ENCODE assay signal across 13 cellular contexts in genomic region chr5:132475939-132476852, GRCh38. TPM values are rescaled to one million over a fixed set of nuclear protein-coding genes. Genes with fewer than 3 reads are reported as not detected.
A peak's percentile ranks its signal among the peaks of the same experiment; 100 is the strongest.
DNase-seq lines count a peak whose midpoint lies in the region; ATAC-seq and TF ChIP-seq lines count a peak whose summit lies in the region.
"Had no signal": no experiment of that assay in that cellular context is flagged by ENCODE, and none has a peak within 500 bp of the region (broad histone marks: within the 10 kb centered on the region; RNA-seq: fewer than 3 reads in every experiment).

No MANE protein-coding gene starts in this region.

- H3K4me1 Mint-ChIP-seq in effector memory CD8-positive, alpha-beta T cell (ENCODE audit: low read depth in 2 of 2) = peaks cover 84 to 86% of the 10 kb centered on the region in 2 donors
- H3K4me1 Mint-ChIP-seq in natural killer cell (peaks cover 91 to 93% of the 10 kb centered on the region in 2 donors), nephron progenitor cell (peaks cover 22% of the 10 kb centered on the region)

- no peak for ATAC-seq in RWPE2 (ENCODE audit: low read depth)
- ATAC-seq in effector memory CD8-positive, alpha-beta T cell (replicated peaks) = no peak
- ATAC-seq in natural killer cell = peak in 1 of 3 donors; percentile 1
- ATAC-seq in HG03469 (IDR thresholded peaks at IDR 0.05; ENCODE audit: unreplicated experiment) = no peak
- ATAC-seq in HG02623 (IDR thresholded peaks at IDR 0.05; ENCODE audit: unreplicated experiment) = no peak
- ATAC-seq in GM19395 (IDR thresholded peaks at IDR 0.05; ENCODE audit: unreplicated experiment) = no peak

- H3K27me3 Mint-ChIP-seq in effector memory CD8-positive, alpha-beta T cell = no peaks in the 10 kb centered on the region
- H3K27me3 Mint-ChIP-seq in natural killer cell (ENCODE audit: low read depth in 2 of 2) (no peaks in the 10 kb centered on the region), nephron progenitor cell (ENCODE audit: low read depth, poor library complexity) (peaks cover 3% of the 10 kb centered on the region)

- peaks cover 1 to 13% (median 6%) of the 10 kb centered on the region in 11 experiments; a peak in 14 of 22 replicates for H3K36me3 ChIP-seq in BLaER1 treated with 17β-estradiol and CSF1 and Interleukin-3, amounts not matched to agents 10 nM and 100 nM
- H3K36me3 ChIP-seq in RWPE2 (ENCODE audit: low read depth) = no peaks in the 10 kb centered on the region
- H3K36me3 ChIP-seq: MG63 had no signal

- H3K27me3 ChIP-seq in BLaER1 treated with 17β-estradiol and CSF1 and Interleukin-3, amounts not matched to agents 10 nM and 100 nM = no peaks in the 10 kb centered on the region
- no peaks in the 10 kb centered on the region for H3K27me3 ChIP-seq in RWPE2 (ENCODE audit: insufficient read depth, poor library complexity, severe bottlenecking)
- H3K27me3 ChIP-seq: MG63 had no signal

- peaks cover 100% of the 10 kb centered on the region for H3K36me3 Mint-ChIP-seq in effector memory CD8-positive, alpha-beta T cell (ENCODE audit: insufficient read depth)
- H3K36me3 Mint-ChIP-seq in natural killer cell = no peaks in the 10 kb centered on the region
- no peaks in the 10 kb centered on the region for H3K36me3 Mint-ChIP-seq in nephron progenitor cell (ENCODE audit: low read depth)

- H3K4me3 ChIP-seq in BLaER1 treated with 17β-estradiol and CSF1 and Interleukin-3, amounts not matched to agents 10 nM and 100 nM = no peak overlapping the region
- no peak overlapping the region for H3K4me3 ChIP-seq in RWPE2 (ENCODE audit: severe bottlenecking)
- H3K4me3 ChIP-seq: MG63, skin epidermis had no signal

- peaks cover 61 to 99% (median 97%) of the 10 kb centered on the region in 10 experiments for H3K4me1 ChIP-seq in BLaER1 treated with 17β-estradiol and CSF1 and Interleukin-3, amounts not matched to agents 10 nM and 100 nM
- no peaks in the 10 kb centered on the region for H3K4me1 ChIP-seq in RWPE2 (ENCODE audit: insufficient read depth, poor library complexity, severe bottlenecking)

- H3K4me2 ChIP-seq in BLaER1 treated with 17β-estradiol and CSF1 and Interleukin-3, amounts not matched to agents 10 nM and 100 nM = peak overlapping the region in 7 of 11 experiments; percentile 4 to 98 (median 29); a peak in 9 of 22 replicates

- peak overlapping the region; percentile 68 to 77 for H3K4me3 Mint-ChIP-seq in effector memory CD8-positive, alpha-beta T cell
- H3K4me3 Mint-ChIP-seq in natural killer cell (peak overlapping the region; percentile 84), nephron progenitor cell (no peak overlapping the region)

- H3K27ac ChIP-seq in BLaER1 treated with 17β-estradiol and CSF1 and Interleukin-3, amounts not matched to agents 10 nM and 100 nM = peak overlapping the region in 7 of 11 experiments; percentile 14 to 99 (median 38); a peak in 13 of 22 replicates
- no peak overlapping the region for H3K27ac ChIP-seq in RWPE2 (ENCODE audit: poor library complexity, severe bottlenecking)

- DNase-seq in RWPE2 (ENCODE audit: low spot score) = peak; percentile 62
- peak in 1 of 3 experiments; percentile 22 for DNase-seq in effector memory CD8-positive, alpha-beta T cell
- peak; percentile 31 for DNase-seq in natural killer cell
- no peak for DNase-seq in nephron progenitor cell
- DNase-seq: foreskin melanocyte; MG63; NCI-H446 treated with DMSO at 0.1 percent for 48 hours; stimulated activated CD8-positive, alpha-beta memory T cell treated with anti-CD3 and anti-CD28 coated beads, Interleukin-4, amount 100 ng/mL, for 48 hours had no signal

- peaks cover 0 to 20% (median 10%) of the 10 kb centered on the region in 11 experiments; a peak in 14 of 22 replicates for H4K20me1 ChIP-seq in BLaER1 treated with 17β-estradiol and CSF1 and Interleukin-3, amounts not matched to agents 10 nM and 100 nM

- H3K9me3 ChIP-seq in BLaER1 treated with 17β-estradiol and CSF1 and Interleukin-3, amounts not matched to agents 10 nM and 100 nM (replicated peaks in 1 of 11) = no peaks in the 10 kb centered on the region
- H3K9me3 ChIP-seq in RWPE2 (ENCODE audit: severe bottlenecking) = no peaks in the 10 kb centered on the region
- H3K9me3 ChIP-seq: MG63 had no signal

- H3K9me3 Mint-ChIP-seq in effector memory CD8-positive, alpha-beta T cell = no peaks in the 10 kb centered on the region
- H3K9me3 Mint-ChIP-seq in natural killer cell = no peaks in the 10 kb centered on the region
- H3K9me3 Mint-ChIP-seq in nephron progenitor cell = no peaks in the 10 kb centered on the region

- H3K9ac ChIP-seq in BLaER1 treated with 17β-estradiol and CSF1 and Interleukin-3, amounts not matched to agents 10 nM and 100 nM = peak overlapping the region in 4 of 11 experiments; percentile 11 to 37 (median 24); a peak in 2 of 22 replicates

- peak overlapping the region; percentile 97 to 99 for H3K27ac Mint-ChIP-seq in effector memory CD8-positive, alpha-beta T cell
- peak overlapping the region; percentile 97 to 100 for H3K27ac Mint-ChIP-seq in natural killer cell
- no peak overlapping the region for H3K27ac Mint-ChIP-seq in nephron progenitor cell

- intact Hi-C loops in natural killer cell (cut with micrococcal nuclease) = no loop called here

- TF ChIP-seq CTCF in RWPE2 (IDR thresholded peaks at IDR 0.05; ENCODE audit: poor library complexity, severe bottlenecking) (no peak), natural killer cell (IDR thresholded peaks at IDR 0.05) (no peak), nephron progenitor cell (IDR thresholded peaks at IDR 0.05) (no peak)

RNA-seq across cellular contexts. Expression of gene IRF1, which starts 14.4 kb away (rescaled TPM):
- total RNA-seq in natural killer cell = 1,000 to 10,000 TPM; 1,190 to 1,513 (median 1,282) TPM
